11 cellular contexts compared by ENCODE assay signal in the genomic region with DNA sequence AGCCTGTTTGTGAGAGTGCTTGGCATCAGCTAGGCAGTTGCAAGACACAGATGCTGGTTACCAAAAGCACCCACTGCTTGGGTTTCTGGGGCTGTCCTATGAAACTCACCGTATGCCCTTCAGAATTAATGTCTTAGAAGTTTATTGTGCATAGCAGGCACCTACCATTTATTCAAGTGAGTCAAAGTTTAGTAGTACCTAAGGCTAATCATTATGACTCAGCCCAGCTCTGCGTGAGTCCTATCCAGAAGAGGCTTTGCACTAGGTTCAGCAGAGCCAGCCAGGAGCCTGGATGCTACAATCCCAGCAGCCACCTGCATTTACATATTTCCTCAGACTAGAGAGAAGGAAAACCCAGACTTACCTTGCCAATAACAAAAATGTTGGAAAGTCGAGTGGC. TPM values are rescaled to one million over a fixed set of nuclear protein-coding genes. Genes with fewer than 3 reads are reported as not detected.
DNase-seq lines count a peak whose midpoint lies in the region; ATAC-seq, FAIRE-seq and TF ChIP-seq lines count a peak whose summit lies in the region.
"Had no signal": no experiment of that assay in that cellular context is flagged by ENCODE, and none has a peak within 500 bp of the region (broad histone marks: within the 10 kb centered on the region; RNA-seq: fewer than 3 reads in every experiment).

No MANE protein-coding gene starts in this region.

- no peaks in the 10 kb centered on the region for H3K27me3 ChIP-seq in RWPE2 (ENCODE audit: insufficient read depth, poor library complexity, severe bottlenecking)
- no peaks in the 10 kb centered on the region for H3K27me3 ChIP-seq in small intestine (ENCODE audit: control insufficient read depth in 2 of 2, insufficient read depth in 2 of 2, low read length in 2 of 2)
- H3K27me3 ChIP-seq: right atrium auricular region had no signal

- no peak for FAIRE-seq in small intestine (lab: Jason Lieb, UNC)

- peak overlapping the region; percentile 97 for H3K27ac Mint-ChIP-seq in activated T-cell treated with anti-CD3 and anti-CD28 coated beads, Interleukin-2, amount 50 U/mL, for 24 hours
- H3K27ac Mint-ChIP-seq in central memory CD8-positive, alpha-beta T cell (ENCODE audit: low read depth) = peak overlapping the region; percentile 51

- H3K4me3 ChIP-seq in RWPE2 (ENCODE audit: severe bottlenecking) = no peak overlapping the region
- H3K4me3 ChIP-seq in small intestine (ENCODE audit: low read depth in 1 of 2, low read length in 2 of 2) = no peak overlapping the region
- H3K4me3 ChIP-seq: heart left ventricle, right atrium auricular region had no signal

- H3K36me3 ChIP-seq in RWPE2 (ENCODE audit: low read depth) (peaks cover 87% of the 10 kb centered on the region), small intestine (ENCODE audit: control insufficient read depth in 2 of 2, insufficient read depth in 2 of 2, low read length in 2 of 2) (peaks cover 9 to 21% of the 10 kb centered on the region in 2 donors)

- peak overlapping the region; percentile 94 for H3K4me3 Mint-ChIP-seq in activated T-cell treated with anti-CD3 and anti-CD28 coated beads, Interleukin-2, amount 50 U/mL, for 24 hours
- peak overlapping the region; percentile 26 for H3K4me3 Mint-ChIP-seq in central memory CD8-positive, alpha-beta T cell

- H3K36me3 Mint-ChIP-seq in activated T-cell treated with anti-CD3 and anti-CD28 coated beads, Interleukin-2, amount 50 U/mL, for 24 hours (ENCODE audit: low read depth) = peaks cover 92% of the 10 kb centered on the region
- H3K36me3 Mint-ChIP-seq in central memory CD8-positive, alpha-beta T cell (ENCODE audit: insufficient read depth) = peaks cover 59% of the 10 kb centered on the region

- DNase-seq in activated T-cell treated with anti-CD3 and anti-CD28 coated beads, Interleukin-2, amount 50 U/mL, for 24 hours = no peak
- DNase-seq in activated T-cell treated with anti-CD3 and anti-CD28 coated beads, Interleukin-2, amount 50 U/mL, for 1 hour = no peak
- DNase-seq in RWPE2 (ENCODE audit: low spot score) = no peak
- no peak for DNase-seq in central memory CD8-positive, alpha-beta T cell (ENCODE audit: low spot score in 2 of 2)
- peak; percentile 27 for DNase-seq in small intestine
- no peak for DNase-seq in DMS153 treated with DMSO at 0.1 percent for 48 hours (lab: John Stamatoyannopoulos, UW; ENCODE audit: unreplicated experiment)
- no peak for DNase-seq in stimulated activated naive CD4-positive, alpha-beta T cell (lab: John Stamatoyannopoulos, UW)
- DNase-seq: heart left ventricle, NCI-H1092 had no signal

- WGBS in small intestine, 3 donors = 23 to 60% (median 54%) methylated on average over 3 of the region's 3 CpGs

- H3K27ac ChIP-seq in RWPE2 (ENCODE audit: poor library complexity, severe bottlenecking) (peak overlapping the region; percentile 70), small intestine (ENCODE audit: low read depth in 1 of 2, low read length in 1 of 2) (no peak overlapping the region)
- H3K27ac ChIP-seq: heart left ventricle, right atrium auricular region had no signal

- H3K4me1 ChIP-seq in RWPE2 (ENCODE audit: insufficient read depth, poor library complexity, severe bottlenecking) (peaks cover 42% of the 10 kb centered on the region), small intestine (ENCODE audit: control insufficient read depth in 2 of 2, insufficient read depth in 1 of 2, low read depth in 1 of 2, low read length in 1 of 2) (no peaks in the 10 kb centered on the region)

- ATAC-seq in RWPE2 (ENCODE audit: low read depth) (peak; percentile 80), HG03175 (IDR thresholded peaks at IDR 0.05; ENCODE audit: unreplicated experiment) (no peak)
- no peak for ATAC-seq in central memory CD8-positive, alpha-beta T cell (replicated peaks; ENCODE audit: extremely low read depth, poor library complexity, severe bottlenecking)
- ATAC-seq: heart left ventricle had no signal

- peaks cover 74% of the 10 kb centered on the region for H3K4me1 Mint-ChIP-seq in activated T-cell treated with anti-CD3 and anti-CD28 coated beads, Interleukin-2, amount 50 U/mL, for 24 hours (ENCODE audit: low read depth)
- peaks cover 41% of the 10 kb centered on the region for H3K4me1 Mint-ChIP-seq in central memory CD8-positive, alpha-beta T cell

- H3K9me3 ChIP-seq in RWPE2 (ENCODE audit: severe bottlenecking) (no peaks in the 10 kb centered on the region), small intestine (ENCODE audit: control insufficient read depth, low read depth) (no peaks in the 10 kb centered on the region)
- H3K9me3 ChIP-seq: heart left ventricle, right atrium auricular region had no signal

- H3K27me3 Mint-ChIP-seq in activated T-cell treated with anti-CD3 and anti-CD28 coated beads, Interleukin-2, amount 50 U/mL, for 24 hours = peaks cover under 1% of the 10 kb centered on the region
- no peaks in the 10 kb centered on the region for H3K27me3 Mint-ChIP-seq in central memory CD8-positive, alpha-beta T cell

- TF ChIP-seq CTCF in RWPE2 (IDR thresholded peaks at IDR 0.05; ENCODE audit: poor library complexity, severe bottlenecking) = no peak

- H3K9me3 Mint-ChIP-seq in activated T-cell treated with anti-CD3 and anti-CD28 coated beads, Interleukin-2, amount 50 U/mL, for 24 hours = no peaks in the 10 kb centered on the region
- H3K9me3 Mint-ChIP-seq in central memory CD8-positive, alpha-beta T cell = no peaks in the 10 kb centered on the region

RNA-seq across cellular contexts. Expression of a gene that starts 4.2 kb away (rescaled TPM):
- 1,000 to 10,000 TPM in 2 of 3 donors, 100 to 1,000 TPM in 1; 548 to 1,411 (median 1,229) TPM for polyA plus RNA-seq in small intestine

RNA-seq across cellular contexts. Expression of a gene that starts 32.8 kb away (rescaled TPM):
- 1 to 10 TPM in 2 of 3 donors, not detected in 1; 1.3 to 2.0 TPM for polyA plus RNA-seq in small intestine

RNA-seq across cellular contexts. Expression of a gene that starts 34.0 kb away (rescaled TPM):
- 1 to 10 TPM in 1 of 3 donors, under 1 TPM in 1, not detected in 1; 0.27 to 1.6 TPM for polyA plus RNA-seq in small intestine
